In genomic region chr4:182886768-182887167, GRCh38 we compare ENCODE assay signal across 5 cellular contexts.
"Had no signal": no experiment of that assay in that cellular context is flagged by ENCODE, and none has a peak within 500 bp of the region (broad histone marks: within the 10 kb centered on the region; RNA-seq: fewer than 3 reads in every experiment).

No MANE protein-coding gene starts in this region.

- ATAC-seq: GM23338, HepG2 had no signal

- H3K27ac ChIP-seq: HL-60 had no signal

- H3K4me3 ChIP-seq: GM23338 had no signal

- DNase-seq: H9, HCEC 1CT had no signal
